Comparison of ENCODE assay signal across 8 cellular contexts in the genomic region with DNA sequence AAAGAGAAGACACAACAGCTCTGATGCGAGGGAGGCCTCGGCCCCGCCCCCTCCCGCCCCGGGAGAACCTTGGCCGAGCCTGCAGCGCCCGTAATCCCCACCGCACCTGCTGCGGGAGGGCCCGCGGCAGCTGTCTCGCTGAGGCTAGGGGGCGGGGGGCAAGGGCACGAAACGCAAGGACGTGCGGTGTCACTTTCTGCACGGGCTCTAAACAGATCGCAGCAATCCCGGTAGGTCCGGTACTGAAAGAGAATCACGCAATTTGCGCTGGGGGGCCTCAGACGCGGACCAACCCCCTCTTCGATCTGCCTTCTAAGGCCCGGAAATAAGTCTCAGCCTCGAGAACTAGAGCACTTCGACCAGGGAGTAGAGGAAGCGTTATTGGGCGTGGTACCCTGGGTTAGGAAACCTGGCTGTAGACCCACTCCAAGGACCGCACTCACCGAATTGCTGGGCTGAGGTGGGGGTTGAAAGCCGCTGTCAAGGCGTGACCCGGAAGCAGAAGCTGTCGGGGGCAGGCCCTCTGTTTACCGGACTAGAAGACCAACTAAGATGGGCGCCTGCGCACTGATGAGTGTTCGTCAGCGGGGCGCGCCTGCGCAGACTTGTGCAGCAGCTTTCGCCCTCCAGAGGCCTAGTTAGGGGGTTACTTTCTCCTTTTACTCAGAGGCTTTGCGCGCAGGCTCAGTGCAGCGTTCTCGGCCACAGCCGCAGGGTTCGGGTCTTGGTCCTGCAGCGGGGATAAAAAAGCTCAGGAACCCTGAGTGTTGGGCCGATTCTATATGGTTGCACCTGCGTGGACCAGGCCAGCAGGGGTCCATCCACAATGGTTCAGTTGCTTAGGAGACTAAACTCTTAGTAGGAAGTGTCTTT. TPM values are rescaled to one million over a fixed set of nuclear protein-coding genes. Genes with fewer than 3 reads are reported as not detected.
DNase-seq lines count a peak whose midpoint lies in the region; ATAC-seq and TF ChIP-seq lines count a peak whose summit lies in the region.

A gene with protein sequence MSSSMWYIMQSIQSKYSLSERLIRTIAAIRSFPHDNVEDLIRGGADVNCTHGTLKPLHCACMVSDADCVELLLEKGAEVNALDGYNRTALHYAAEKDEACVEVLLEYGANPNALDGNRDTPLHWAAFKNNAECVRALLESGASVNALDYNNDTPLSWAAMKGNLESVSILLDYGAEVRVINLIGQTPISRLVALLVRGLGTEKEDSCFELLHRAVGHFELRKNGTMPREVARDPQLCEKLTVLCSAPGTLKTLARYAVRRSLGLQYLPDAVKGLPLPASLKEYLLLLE (minus strand): TSS at position 500 of the 873 bp plus-strand sequence. CDS start 4,019 bp downstream, outside the sequence.

- intact Hi-C loops in ascending aorta (cut with DNase I), result loop anchor here (1.0 to 10.0 kb wide), 4 partner anchors 26 to 152 kb away; partner anchors contain the start of genes CCDC184, COL2A1 and SENP1
- intact Hi-C loops in right cardiac atrium (cut with DNase I), result loop anchor here in 1 of 4 donors (10.0 kb wide), 1 partner anchor 52 kb away; the partner anchor contains the start of gene SENP1
- intact Hi-C loops in uterus (cut with DNase I; ENCODE audit: low total_unique reads), result no loop called here

- H3K4me1 ChIP-seq in ascending aorta, result peaks cover 0 to 8% of the 10 kb centered on the region in 2 donors
- peaks cover 2% of the 10 kb centered on the region for H3K4me1 ChIP-seq in right cardiac atrium (ENCODE audit: control insufficient read depth, insufficient read depth, low read length)
- no peaks in the 10 kb centered on the region for H3K4me1 ChIP-seq in uterus

- no peaks in the 10 kb centered on the region for H3K9me3 ChIP-seq in ascending aorta
- no peaks in the 10 kb centered on the region for H3K9me3 ChIP-seq in right cardiac atrium (ENCODE audit: control insufficient read depth, low read length)
- no peaks in the 10 kb centered on the region for H3K9me3 ChIP-seq in uterus

- H3K27ac Mint-ChIP-seq in T-helper 2 cell treated with Interferon-gamma antibody and Interleukin-4, amounts not matched to agents 5 μg/mL and 100 μg/mL, for 36 hours, result peak within 1 kb of the TSS; percentile 97

- peaks cover 3% of the 10 kb centered on the region for H3K27me3 Mint-ChIP-seq in T-helper 2 cell treated with Interferon-gamma antibody and Interleukin-4, amounts not matched to agents 5 μg/mL and 100 μg/mL, for 36 hours (ENCODE audit: low read depth)

- ATAC-seq in GM18505 (IDR thresholded peaks at IDR 0.05; ENCODE audit: unreplicated experiment) (peak; percentile 80), HG02973 (IDR thresholded peaks at IDR 0.05; ENCODE audit: unreplicated experiment) (peak; percentile 78), right cardiac atrium (peak; percentile 98 to 99)

- peaks cover 9% of the 10 kb centered on the region for H3K36me3 Mint-ChIP-seq in T-helper 2 cell treated with Interferon-gamma antibody and Interleukin-4, amounts not matched to agents 5 μg/mL and 100 μg/mL, for 36 hours (ENCODE audit: low read depth)

- peak within 1 kb of the TSS; percentile 97 for H3K4me3 Mint-ChIP-seq in T-helper 2 cell treated with Interferon-gamma antibody and Interleukin-4, amounts not matched to agents 5 μg/mL and 100 μg/mL, for 36 hours

- H3K4me3 ChIP-seq in ascending aorta (peak within 1 kb of the TSS; percentile 75 to 88), right cardiac atrium (ENCODE audit: low read length) (peak within 1 kb of the TSS; percentile 61), uterus (peak within 1 kb of the TSS; percentile 75 to 84)

- H3K27me3 ChIP-seq in ascending aorta, result no peaks in the 10 kb centered on the region
- H3K27me3 ChIP-seq in right cardiac atrium (ENCODE audit: control insufficient read depth, insufficient read depth), result no peaks in the 10 kb centered on the region
- no peaks in the 10 kb centered on the region for H3K27me3 ChIP-seq in uterus

- under 1% methylated on average over 56 of the region's 56 CpGs for WGBS in right cardiac atrium

- peaks cover 26% of the 10 kb centered on the region for H3K4me1 Mint-ChIP-seq in T-helper 2 cell treated with Interferon-gamma antibody and Interleukin-4, amounts not matched to agents 5 μg/mL and 100 μg/mL, for 36 hours (ENCODE audit: low read depth)

- TF ChIP-seq CTCF in ascending aorta (IDR thresholded peaks at IDR 0.05), result peak; percentile 57 to 63 (median 60)
- peak; percentile 48 to 80 (median 64) for TF ChIP-seq CTCF in uterus (IDR thresholded peaks at IDR 0.05)

- H3K27ac ChIP-seq in ascending aorta, result peak within 1 kb of the TSS; percentile 76 to 78
- H3K27ac ChIP-seq in right cardiac atrium (ENCODE audit: low read length), result peak within 1 kb of the TSS; percentile 92
- peak within 1 kb of the TSS; percentile 85 to 90 for H3K27ac ChIP-seq in uterus

- peak; percentile 95 to 97 for DNase-seq in NCI-H1930 (lab: John Stamatoyannopoulos, UW)
- DNase-seq in T-helper 2 cell treated with Interferon-gamma antibody and Interleukin-4, amounts not matched to agents 5 μg/mL and 100 μg/mL, for 36 hours (ENCODE audit: low spot score), result peak; percentile 99
- DNase-seq in ascending aorta (ENCODE audit: low spot score in 2 of 2), result peak; percentile 94 to 100
- DNase-seq in right cardiac atrium, result peak; percentile 99 to 100 (median 100)
- DNase-seq in pulmonary artery endothelial cell (ENCODE audit: low read depth, low spot score), result peak; percentile 93
- peak; percentile 99 to 100 for DNase-seq in uterus

- H3K9me3 Mint-ChIP-seq in T-helper 2 cell treated with Interferon-gamma antibody and Interleukin-4, amounts not matched to agents 5 μg/mL and 100 μg/mL, for 36 hours, result no peaks in the 10 kb centered on the region

- TF ChIP-seq POLR2A in GM18505 (IDR thresholded peaks at IDR 0.05; ENCODE audit: borderline replicate concordance, extremely low read depth, insufficient read depth, insufficient read length), result peak; percentile 84
- peak; percentile 51 to 57 for TF ChIP-seq POLR2A in uterus (IDR thresholded peaks at IDR 0.05)

- H3K36me3 ChIP-seq in ascending aorta (peaks cover 0 to 10% of the 10 kb centered on the region in 2 donors), uterus (no peaks in the 10 kb centered on the region)

RNA-seq across cellular contexts. Expression of the gene that starts here (rescaled TPM):
- 23.7 TPM for total RNA-seq in ascending aorta
- 10 to 100 TPM; 58.5 to 69.9 (median 62.4) TPM for total RNA-seq in right cardiac atrium
- polyA plus RNA-seq in right cardiac atrium, result 33.4 TPM
- 13.1 and 19.3 TPM in 2 replicates for total RNA-seq in pulmonary artery endothelial cell
- total RNA-seq in uterus, result 10 to 100 TPM; 22.3 to 50.9 (median 32.5) TPM

Comparison
In these comparisons a context has a peak if more than half of its experiments do, and no peak if none do; other contexts are left out.
1. Peak in every context shown above with its lines: DNase-seq, ATAC-seq, H3K4me3 ChIP-seq and H3K27ac ChIP-seq.